11 cellular contexts compared by ENCODE assay signal in genomic region chr6:18405477-18406293, GRCh38. TPM values are rescaled to one million over a fixed set of nuclear protein-coding genes. Genes with fewer than 3 reads are reported as not detected.
A peak's percentile ranks its signal among the peaks of the same experiment; 100 is the strongest.
DNase-seq lines count a peak whose midpoint lies in the region; ATAC-seq and TF ChIP-seq lines count a peak whose summit lies in the region.
"Had no signal": no experiment of that assay in that cellular context is flagged by ENCODE, and none has a peak within 500 bp of the region (broad histone marks: within the 10 kb centered on the region; RNA-seq: fewer than 3 reads in every experiment).

No MANE protein-coding gene starts in this region.

- H3K9me3 ChIP-seq in breast epithelium: no peaks in the 10 kb centered on the region

- H3K27ac ChIP-seq in breast epithelium: peak overlapping the region; percentile 51 to 68
- no peak overlapping the region for H3K27ac ChIP-seq in mesendoderm (ENCODE audit: low read depth, low read length)

- H3K18ac ChIP-seq in mesendoderm (ENCODE audit: low read length): no peak overlapping the region

- TF ChIP-seq CTCF in breast epithelium (IDR thresholded peaks at IDR 0.05) (no peak), lower leg skin (IDR thresholded peaks at IDR 0.05) (no peak)

- H2BK120ac ChIP-seq in mesendoderm (ENCODE audit: low read depth, low read length): no peak overlapping the region

- no CpG with 5 or more reads among the region's 4 CpGs for WGBS in mesendoderm (ENCODE audit: extremely low coverage, insufficient coverage, low lambda C conversion rate)
- WGBS in lower leg skin, 2 donors: 51 to 60% methylated on average over 4 of the region's 4 CpGs

- H2BK15ac ChIP-seq in mesendoderm (replicated peaks; ENCODE audit: low read depth): no peak overlapping the region

- no peak for TF ChIP-seq POLR2A in breast epithelium (IDR thresholded peaks at IDR 0.05)
- TF ChIP-seq POLR2A in lower leg skin (IDR thresholded peaks at IDR 0.05): no peak

- intact Hi-C loops in breast epithelium (cut with DNase I; ENCODE audit: low total_unique reads): no loop called here
- intact Hi-C loops in lower leg skin (cut with DNase I; ENCODE audit: low total_unique reads): no loop called here

- no peaks in the 10 kb centered on the region for H3K79me2 ChIP-seq in mesendoderm (ENCODE audit: control insufficient read depth, insufficient read depth, low read length)

- H3K27me3 ChIP-seq in breast epithelium (no peaks in the 10 kb centered on the region), mesendoderm (ENCODE audit: insufficient read depth, low read length, poor library complexity) (no peaks in the 10 kb centered on the region)

- H2AK5ac ChIP-seq in mesendoderm (ENCODE audit: low read length): no peak overlapping the region

- H4K8ac ChIP-seq in mesendoderm (ENCODE audit: low read depth, low read length): no peak overlapping the region

- ATAC-seq in GM18873 (IDR thresholded peaks at IDR 0.05; ENCODE audit: low FRiP score, unreplicated experiment): no peak
- no peak for ATAC-seq in HG03196 (IDR thresholded peaks at IDR 0.05; ENCODE audit: unreplicated experiment)
- no peak for ATAC-seq in GM21447 (IDR thresholded peaks at IDR 0.05; ENCODE audit: unreplicated experiment)

- H3K23ac ChIP-seq in mesendoderm (ENCODE audit: low read length): no peak overlapping the region

- no peak overlapping the region for H4K5ac ChIP-seq in mesendoderm (ENCODE audit: low read length)

- H3K4me3 ChIP-seq in breast epithelium (no peak overlapping the region), mesendoderm (ENCODE audit: low read length) (no peak overlapping the region), lower leg skin (ENCODE audit: low read depth, poor library complexity, severe bottlenecking) (no peak overlapping the region)

- no peak overlapping the region for H3K9ac ChIP-seq in mesendoderm (ENCODE audit: low read length)

- H3K4me1 ChIP-seq in breast epithelium (no peaks in the 10 kb centered on the region), mesendoderm (ENCODE audit: control insufficient read depth, low read depth, low read length) (peaks cover 4% of the 10 kb centered on the region)

- H3K4ac ChIP-seq in mesendoderm (ENCODE audit: low read depth, low read length): no peak overlapping the region

- H3K79me1 ChIP-seq in mesendoderm (ENCODE audit: low read length): no peaks in the 10 kb centered on the region

- H3K36me3 ChIP-seq in breast epithelium: no peaks in the 10 kb centered on the region
- no peaks in the 10 kb centered on the region for H3K36me3 ChIP-seq in mesendoderm (ENCODE audit: control insufficient read depth, insufficient read depth, low read length)

- no peak overlapping the region for H3K4me2 ChIP-seq in mesendoderm (ENCODE audit: low read length)

- DNase-seq in AG08395 (ENCODE audit: low spot score) (peak; percentile 89), HT1080 (ENCODE audit: low read depth) (peak; percentile 93), breast epithelium (ENCODE audit: low spot score in 2 of 2) (no peak), mesendoderm (peak; percentile 58), lower leg skin (ENCODE audit: low spot score in 2 of 2) (no peak)
- DNase-seq: DMS 273 treated with DMSO at 0.1 percent for 48 hours, nephron progenitor cell, SHP77 treated with DMSO at 0.1 percent for 48 hours had no signal

- H2BK5ac ChIP-seq in mesendoderm (ENCODE audit: low read length): no peak overlapping the region

- no peak overlapping the region for H3K56ac ChIP-seq in mesendoderm (ENCODE audit: low read length)

RNA-seq across cellular contexts. Expression of gene RNF144B, which starts 18.5 kb away (rescaled TPM):
- total RNA-seq in HT1080 (2014; rRNA removed; shearing (Covaris generic)): 1.1 and 1.3 TPM in 2 replicates
- 2.7 and 6.6 TPM in 2 replicates for polyA plus RNA-seq in HT1080 (2015; cell fraction: cytosol; rRNA removed)
- 3.0 and 3.4 TPM in 2 replicates for polyA plus RNA-seq in HT1080 (2015; cell fraction: nucleus; rRNA removed)
- total RNA-seq in breast epithelium: 10 to 100 TPM; 24.3 to 37.0 (median 24.8) TPM
- polyA plus RNA-seq in mesendoderm (2013, experiment 1 of 2): 2.4 TPM
- 2.6 TPM for polyA plus RNA-seq in mesendoderm (2013, experiment 2 of 2)
- total RNA-seq in lower leg skin: 10 to 100 TPM; 30.6 to 57.4 (median 44.9) TPM

Comparison
In these comparisons a context has a peak if more than half of its experiments do, and no peak if none do; other contexts are left out.
1. DNase-seq: peak in AG08395 (single experiment), HT1080 (single experiment) and mesendoderm (single experiment); none in breast epithelium (0 of 2) and lower leg skin (0 of 2).
2. RNA of gene RNF144B, which starts 18.5 kb away (total RNA-seq): 30.6 to 57.4 TPM in lower leg skin and 24.3 to 37.0 TPM in breast epithelium; 1.1 to 1.3 TPM in HT1080; every median in the first group is over 10 times any median in the second.